Comparison of ENCODE assay signal across 11 cellular contexts in genomic region chr3:158847466-158847849, GRCh38. TPM values are rescaled to one million over a fixed set of nuclear protein-coding genes. Genes with fewer than 3 reads are reported as not detected.
DNase-seq lines count a peak whose midpoint lies in the region; ATAC-seq, FAIRE-seq and TF ChIP-seq lines count a peak whose summit lies in the region.
"Had no signal": no experiment of that assay in that cellular context is flagged by ENCODE, and none has a peak within 500 bp of the region (broad histone marks: within the 10 kb centered on the region; RNA-seq: fewer than 3 reads in every experiment).

No MANE protein-coding gene starts in this region.

- H3K27ac Mint-ChIP-seq in activated naive CD8-positive, alpha-beta T cell treated with anti-CD3 and anti-CD28 coated beads, Interleukin-2, amount 50 U/mL, for 24 hours, result no peak overlapping the region
- no peak overlapping the region for H3K27ac Mint-ChIP-seq in Caco-2 (ENCODE audit: unreplicated experiment)

- no peak for TF ChIP-seq CTCF in Caco-2 (IDR thresholded peaks at IDR 0.05; ENCODE audit: insufficient read depth in 1 of 2, low read depth in 1 of 2, low read length in 1 of 2, severe bottlenecking in 1 of 2, unreplicated experiment in 1 of 2)

- DNase-seq in GM12892 (ENCODE audit: insufficient read length) (no peak), SHP77 (lab: John Stamatoyannopoulos, UW) (no peak), glomerular visceral epithelial cell (ENCODE audit: extremely low spot score) (no peak), Caco-2 (no peak)
- DNase-seq in activated naive CD8-positive, alpha-beta T cell treated with anti-CD3 and anti-CD28 coated beads, Interleukin-2, amount 50 U/mL, for 24 hours, result no peak
- no peak for DNase-seq in activated T-cell treated with anti-CD3 and anti-CD28 coated beads, Interleukin-2, amount 50 U/mL, for 48 hours
- DNase-seq: DMS53, NCI-H510A treated with DMSO at 0.1 percent for 48 hours, T1000 had no signal

- no peaks in the 10 kb centered on the region for H3K9me3 Mint-ChIP-seq in activated naive CD8-positive, alpha-beta T cell treated with anti-CD3 and anti-CD28 coated beads, Interleukin-2, amount 50 U/mL, for 24 hours
- no peaks in the 10 kb centered on the region for H3K9me3 Mint-ChIP-seq in Caco-2 (ENCODE audit: unreplicated experiment)

- BruUV-seq in Caco-2 (replicated peaks; lab: Mats Ljungman, UMichigan), result no TSS peak

- no peaks in the 10 kb centered on the region for H3K27me3 Mint-ChIP-seq in activated naive CD8-positive, alpha-beta T cell treated with anti-CD3 and anti-CD28 coated beads, Interleukin-2, amount 50 U/mL, for 24 hours
- peaks cover 15% of the 10 kb centered on the region for H3K27me3 Mint-ChIP-seq in Caco-2 (ENCODE audit: insufficient read depth, unreplicated experiment)

- H3K4me3 Mint-ChIP-seq in activated naive CD8-positive, alpha-beta T cell treated with anti-CD3 and anti-CD28 coated beads, Interleukin-2, amount 50 U/mL, for 24 hours, result no peak overlapping the region
- H3K4me3 Mint-ChIP-seq in Caco-2 (ENCODE audit: unreplicated experiment), result no peak overlapping the region

- POLR2A ChIA-PET in Caco-2 (lab: Charles Lee), result interaction anchor here (0.6 kb wide), 1 partner anchor 18 kb away, joined by 9 read pairs; no protein-coding TSS in a partner anchor

- H3K4me1 ChIP-seq in Caco-2, result no peaks in the 10 kb centered on the region

- no peaks in the 10 kb centered on the region for H3K4me1 Mint-ChIP-seq in activated naive CD8-positive, alpha-beta T cell treated with anti-CD3 and anti-CD28 coated beads, Interleukin-2, amount 50 U/mL, for 24 hours
- H3K4me1 Mint-ChIP-seq in Caco-2 (ENCODE audit: low read depth, unreplicated experiment), result no peaks in the 10 kb centered on the region

- CTCF ChIA-PET in Caco-2 (lab: Charles Lee), result interaction anchor here (0.7 kb wide), 1 partner anchor 413 kb away, joined by 3 read pairs; no protein-coding TSS in a partner anchor

- no peaks in the 10 kb centered on the region for H3K36me3 Mint-ChIP-seq in activated naive CD8-positive, alpha-beta T cell treated with anti-CD3 and anti-CD28 coated beads, Interleukin-2, amount 50 U/mL, for 24 hours (ENCODE audit: low read depth)
- H3K36me3 Mint-ChIP-seq in Caco-2 (ENCODE audit: insufficient read depth, unreplicated experiment), result no peaks in the 10 kb centered on the region

- intact Hi-C loops in Caco-2 (cut with micrococcal nuclease; ENCODE audit: unreplicated experiment), result loop anchor here (2.0 to 10.0 kb wide), 4 partner anchors 71 to 737 kb away; no protein-coding TSS in a partner anchor

- H3K27me3 ChIP-seq in Caco-2 (replicated peaks; ENCODE audit: control insufficient read depth, insufficient read depth, low read length), result no peaks in the 10 kb centered on the region; the same call in 1 of the 2 replicates

- no peaks in the 10 kb centered on the region for H3K36me3 ChIP-seq in Caco-2 (ENCODE audit: control insufficient read depth, insufficient read depth, low read length)

- no peak for TF ChIP-seq POLR2A in GM12892 (IDR thresholded peaks at IDR 0.05; ENCODE audit: low read depth, low read length)

- FAIRE-seq in GM12892 (lab: Jason Lieb, UNC), result peak; percentile 74

- no peaks in the 10 kb centered on the region for H3K9me3 ChIP-seq in Caco-2

- H3K4me3 ChIP-seq in Caco-2 (ENCODE audit: low read depth, low read length), result no peak overlapping the region

- ATAC-seq in GM19452 (IDR thresholded peaks at IDR 0.05; ENCODE audit: unreplicated experiment) (peak; percentile 38), HG02973 (IDR thresholded peaks at IDR 0.05; ENCODE audit: unreplicated experiment) (peak; percentile 33)
- peak; percentile 12 for ATAC-seq in activated naive CD8-positive, alpha-beta T cell treated with anti-CD3 and anti-CD28 coated beads, Interleukin-2, amount 50 U/mL, for 24 hours

RNA-seq across cellular contexts. Expression of gene MFSD1, which starts 45.6 kb away (rescaled TPM):
- polyA plus RNA-seq in GM12892 (2012; ENCODE audit: missing spikeins), result 24.4 TPM
- total RNA-seq in Caco-2 (2022), result 15.4 and 16.9 TPM in 2 replicates
